In genomic region chr6:85983032-85983659, GRCh38 we compare ENCODE assay signal across 23 cellular contexts.
DNase-seq lines count a peak whose midpoint lies in the region; ATAC-seq and TF ChIP-seq lines count a peak whose summit lies in the region.
"Had no signal": no experiment of that assay in that cellular context is flagged by ENCODE, and none has a peak within 500 bp of the region (broad histone marks: within the 10 kb centered on the region; RNA-seq: fewer than 3 reads in every experiment).

No MANE protein-coding gene starts in this region.

- H3K27me3 Mint-ChIP-seq in GM23338 (ENCODE audit: insufficient read depth, low read depth, poor library complexity): no peaks in the 10 kb centered on the region
- H3K27me3 Mint-ChIP-seq: activated CD4-positive, alpha-beta memory T cell treated with anti-CD3 and anti-CD28 coated beads for 36 hours; brain had no signal

- H4K8ac ChIP-seq in mesendoderm (ENCODE audit: low read depth, low read length): no peak overlapping the region

- H4K20me1 ChIP-seq in GM23338 (replicated peaks; ENCODE audit: insufficient read depth): no peaks in the 10 kb centered on the region

- 0 out of 2 replicates have a peak, but pooled peaks cover 5% of the 10 kb centered on the region for H3K9me2 ChIP-seq in GM23338 (ENCODE audit: insufficient read depth)

- peak overlapping the region; percentile 49 for H3K27ac ChIP-seq in VCaP
- H3K27ac ChIP-seq in GM23338 (ENCODE audit: low read depth): no peak overlapping the region
- H3K27ac ChIP-seq in mesendoderm (ENCODE audit: low read depth, low read length): no peak overlapping the region
- H3K27ac ChIP-seq: colonic mucosa, RWPE1, thyroid gland had no signal

- no peak overlapping the region for H4K5ac ChIP-seq in mesendoderm (ENCODE audit: low read length)

- no peaks in the 10 kb centered on the region for H3F3A ChIP-seq in GM23338 (replicated peaks; ENCODE audit: low read depth)

- H3K18ac ChIP-seq in mesendoderm (ENCODE audit: low read length): no peak overlapping the region

- no peak overlapping the region for H2BK120ac ChIP-seq in mesendoderm (ENCODE audit: low read depth, low read length)

- H3K36me3 ChIP-seq in GM23338 (ENCODE audit: insufficient read depth): 0 out of 2 replicates have a peak, but pooled peaks cover 8% of the 10 kb centered on the region
- H3K36me3 ChIP-seq in mesendoderm (ENCODE audit: control insufficient read depth, insufficient read depth, low read length): no peaks in the 10 kb centered on the region
- H3K36me3 ChIP-seq: colonic mucosa, thyroid gland had no signal

- H3K27me3 ChIP-seq in GM23338 (ENCODE audit: insufficient read depth): no peaks in the 10 kb centered on the region
- H3K27me3 ChIP-seq in mesendoderm (ENCODE audit: insufficient read depth, low read length, poor library complexity): no peaks in the 10 kb centered on the region
- H3K27me3 ChIP-seq: colonic mucosa, thyroid gland had no signal

- peaks cover 2% of the 10 kb centered on the region for H3K36me3 Mint-ChIP-seq in GM23338 (ENCODE audit: low read depth)
- H3K36me3 Mint-ChIP-seq: brain; stimulated activated effector memory CD8-positive, alpha-beta T cell treated with anti-CD3 and anti-CD28 coated beads, Interleukin-12 subunit alpha, Interleukin-12 subunit beta, amount 100 ng/mL, for 72 hours had no signal

- H3K4me2 ChIP-seq in GM23338 (no peak overlapping the region), mesendoderm (ENCODE audit: low read length) (no peak overlapping the region)

- no peak overlapping the region for H2AFZ ChIP-seq in GM23338

- no peak overlapping the region for H3K23ac ChIP-seq in mesendoderm (ENCODE audit: low read length)

- H3K9ac ChIP-seq in mesendoderm (ENCODE audit: low read length): no peak overlapping the region

- no peaks in the 10 kb centered on the region for H3K4me1 Mint-ChIP-seq in GM23338
- H3K4me1 Mint-ChIP-seq: brain; neural crest cell; stimulated activated effector memory CD8-positive, alpha-beta T cell treated with anti-CD3 and anti-CD28 coated beads, Interleukin-12 subunit alpha, Interleukin-12 subunit beta, amount 100 ng/mL, for 72 hours had no signal

- H3K79me1 ChIP-seq in mesendoderm (ENCODE audit: low read length): no peaks in the 10 kb centered on the region

- H3K9me3 Mint-ChIP-seq in GM23338: peaks cover 18% of the 10 kb centered on the region

- no peak overlapping the region for H3K4me3 Mint-ChIP-seq in GM23338
- H3K4me3 Mint-ChIP-seq: activated CD4-positive, alpha-beta memory T cell treated with anti-CD3 and anti-CD28 coated beads for 36 hours; activated T-cell treated with anti-CD3 and anti-CD28 coated beads, Interleukin-2, amount 50 U/mL, for 4 hours; brain; neural crest cell; stimulated activated effector memory CD8-positive, alpha-beta T cell treated with anti-CD3 and anti-CD28 coated beads, Interleukin-12 subunit alpha, Interleukin-12 subunit beta, amount 100 ng/mL, for 72 hours had no signal

- TF ChIP-seq CTCF in VCaP (conservative IDR thresholded peaks at IDR 0.05) (no peak), GM23338 (conservative IDR thresholded peaks at IDR 0.05; ENCODE audit: low read depth in 2 of 2) (no peak)

- H2AK5ac ChIP-seq in mesendoderm (ENCODE audit: low read length): no peak overlapping the region

- H3K56ac ChIP-seq in mesendoderm (ENCODE audit: low read length): no peak overlapping the region

- H3K4me1 ChIP-seq in GM23338 (ENCODE audit: insufficient read depth) (no peaks in the 10 kb centered on the region), mesendoderm (ENCODE audit: control insufficient read depth, low read depth, low read length) (no peaks in the 10 kb centered on the region)
- H3K4me1 ChIP-seq: Caco-2, colonic mucosa, thyroid gland had no signal

- DNase-seq in GM23338 (ENCODE audit: low spot score): no peak
- no peak for DNase-seq in mesendoderm
- DNase-seq in stimulated activated CD4-positive, alpha-beta T cell treated with anti-CD3 and anti-CD28 coated beads, Interleukin-15, amount 100 ng/mL, for 24 hours: no peak
- no peak for DNase-seq in activated CD4-positive, alpha-beta T cell treated with anti-CD3 and anti-CD28 coated beads, Interleukin-2, amount 50 U/mL, for 1 hour
- DNase-seq: activated CD4-positive, alpha-beta memory T cell treated with anti-CD3 and anti-CD28 coated beads for 36 hours; activated T-cell treated with anti-CD3 and anti-CD28 coated beads, Interleukin-2, amount 50 U/mL, for 4 hours; Caco-2; colonic mucosa; foreskin fibroblast; left cardiac atrium; NCI-H1436; NK-92 treated with Interleukin-12 subunit alpha and Interleukin-12 subunit beta, amount 100 ng/mL, for 24 hours; stimulated activated CD4-positive, alpha-beta T cell treated with anti-CD3 and anti-CD28 coated beads, Interleukin-12 subunit alpha, Interleukin-12 subunit beta, amount 100 ng/mL, for 4 hours; thyroid gland had no signal

- H3K79me2 ChIP-seq in GM23338 (replicated peaks; ENCODE audit: insufficient read depth): no peaks in the 10 kb centered on the region
- H3K79me2 ChIP-seq in mesendoderm (ENCODE audit: control insufficient read depth, insufficient read depth, low read length): no peaks in the 10 kb centered on the region

- no peak overlapping the region for H3K27ac Mint-ChIP-seq in GM23338
- H3K27ac Mint-ChIP-seq: activated CD4-positive, alpha-beta memory T cell treated with anti-CD3 and anti-CD28 coated beads for 36 hours; activated naive CD4-positive, alpha-beta T cell treated with anti-CD3 and anti-CD28 coated beads, Interleukin-2, amount 50 U/mL, for 72 hours; brain; stimulated activated effector memory CD8-positive, alpha-beta T cell treated with anti-CD3 and anti-CD28 coated beads, Interleukin-12 subunit alpha, Interleukin-12 subunit beta, amount 100 ng/mL, for 72 hours had no signal

- H3K4me3 ChIP-seq in GM23338 (no peak overlapping the region), mesendoderm (ENCODE audit: low read length) (no peak overlapping the region)
- H3K4me3 ChIP-seq: colonic mucosa, thyroid gland had no signal

- WGBS in mesendoderm (ENCODE audit: extremely low coverage, insufficient coverage, low lambda C conversion rate): no CpG with 5 or more reads among the region's 2 CpGs

- H2BK5ac ChIP-seq in mesendoderm (ENCODE audit: low read length): no peak overlapping the region

- H2BK15ac ChIP-seq in mesendoderm (replicated peaks; ENCODE audit: low read depth): no peak overlapping the region

- no peak overlapping the region for H3K4ac ChIP-seq in mesendoderm (ENCODE audit: low read depth, low read length)

- ATAC-seq in GM18870 (IDR thresholded peaks at IDR 0.05; ENCODE audit: unreplicated experiment): peak; percentile 88
- ATAC-seq in GM21381 (IDR thresholded peaks at IDR 0.05; ENCODE audit: unreplicated experiment): peak; percentile 76
- ATAC-seq in HG02885 (IDR thresholded peaks at IDR 0.05; ENCODE audit: poor library complexity, unreplicated experiment): peak; percentile 76
- ATAC-seq in GM23338: no peak
- ATAC-seq: activated naive CD4-positive, alpha-beta T cell treated with anti-CD3 and anti-CD28 coated beads, Interleukin-2, amount 50 U/mL, for 72 hours; activated T-cell treated with anti-CD3 and anti-CD28 coated beads, Interleukin-2, amount 50 U/mL, for 4 hours; left cardiac atrium; stimulated activated effector memory CD8-positive, alpha-beta T cell treated with anti-CD3 and anti-CD28 coated beads, Interleukin-12 subunit alpha, Interleukin-12 subunit beta, amount 100 ng/mL, for 72 hours had no signal
